In genomic region chr10:79081353-79082034, GRCh38 we compare ENCODE assay signal across 8 cellular contexts. TPM values are rescaled to one million over a fixed set of nuclear protein-coding genes. Genes with fewer than 3 reads are reported as not detected.
DNase-seq lines count a peak whose midpoint lies in the region; ATAC-seq, FAIRE-seq and TF ChIP-seq lines count a peak whose summit lies in the region.

No MANE protein-coding gene starts in this region.

- peaks cover 49% of the 10 kb centered on the region for H3K4me1 Mint-ChIP-seq in T-helper 17 cell

- TF ChIP-seq EP300 in stomach (IDR thresholded peaks at IDR 0.05): no peak

- no peak overlapping the region for H3K4me3 ChIP-seq in heart right ventricle
- H3K4me3 ChIP-seq in stomach: no peak overlapping the region

- no peak for FAIRE-seq in GM12892 (lab: Jason Lieb, UNC)

- TF ChIP-seq CTCF in heart right ventricle (IDR thresholded peaks at IDR 0.05): no peak
- no peak for TF ChIP-seq CTCF in stomach (IDR thresholded peaks at IDR 0.05)

- H3K4me1 ChIP-seq in heart right ventricle (peaks cover 74 to 100% (median 100%) of the 10 kb centered on the region in 9 donors), stomach (peaks cover 99 to 100% (median 100%) of the 10 kb centered on the region in 4 donors)

- H3K36me3 Mint-ChIP-seq in T-helper 17 cell (ENCODE audit: low read depth): peaks cover 2% of the 10 kb centered on the region

- 43 to 47% methylated on average over 12 of the region's 12 CpGs for WGBS in heart right ventricle, 2 donors
- WGBS in stomach, 5 donors: 35 to 65% (median 46%) methylated on average over 8 to 12 of the region's 12 CpGs

- H3K9me3 ChIP-seq in T-helper 17 cell (ENCODE audit: control insufficient read depth, low read length, poor library complexity, severe bottlenecking) (no peaks in the 10 kb centered on the region), heart right ventricle (no peaks in the 10 kb centered on the region), stomach (no peaks in the 10 kb centered on the region)

- peak overlapping the region; percentile 43 for H3K27ac Mint-ChIP-seq in T-helper 17 cell

- no peak overlapping the region for H3K4me3 Mint-ChIP-seq in T-helper 17 cell

- TF ChIP-seq POLR2A in stomach (IDR thresholded peaks at IDR 0.05) (no peak), GM12892 (IDR thresholded peaks at IDR 0.05; ENCODE audit: low read depth, low read length) (no peak)

- no peaks in the 10 kb centered on the region for H3K27me3 ChIP-seq in heart right ventricle
- H3K27me3 ChIP-seq in stomach: no peaks in the 10 kb centered on the region

- H3K36me3 ChIP-seq in heart right ventricle: no peaks in the 10 kb centered on the region
- no peaks in the 10 kb centered on the region for H3K36me3 ChIP-seq in stomach

- DNase-seq in HCEC 1CT (peak; percentile 83), T-helper 17 cell (no peak), heart right ventricle (no peak), stomach (no peak), GM12892 (ENCODE audit: insufficient read length) (no peak), nucleus accumbens (lab: John Stamatoyannopoulos, UW) (no peak), inferior parietal cortex (ENCODE audit: extremely low spot score) (no peak)

- no peak for ATAC-seq in T-helper 17 cell
- peak in 6 of 8 donors; percentile 3 to 57 (median 22) for ATAC-seq in heart right ventricle
- no peak for ATAC-seq in GM19397 (IDR thresholded peaks at IDR 0.05; ENCODE audit: unreplicated experiment)

- peak overlapping the region; percentile 48 to 89 (median 74) for H3K27ac ChIP-seq in heart right ventricle
- peak overlapping the region; percentile 63 to 99 (median 89) for H3K27ac ChIP-seq in stomach

- H3K27me3 Mint-ChIP-seq in T-helper 17 cell: no peaks in the 10 kb centered on the region

- intact Hi-C loops in heart right ventricle (cut with DNase I): loop anchor here in 2 of 10 donors (5.0 kb wide), 2 partner anchors 56 to 61 kb away; no protein-coding TSS in a partner anchor
- intact Hi-C loops in stomach (cut with DNase I; ENCODE audit: low total_unique reads): no loop called here

RNA-seq across cellular contexts. Expression of gene ZMIZ1, which starts 12.7 kb away (rescaled TPM):
- total RNA-seq in T-helper 17 cell (10 to 100 TPM; 30.0 to 34.0 TPM), heart right ventricle (10 to 100 TPM; 40.4 to 61.5 (median 50.8) TPM), stomach (100 to 1,000 TPM in 1 of 5 donors, 10 to 100 TPM in 4; 25.9 to 103 (median 67.7) TPM)
- polyA plus RNA-seq in heart right ventricle (10 to 100 TPM; 24.2 to 26.8 TPM), stomach (10 to 100 TPM; 17.7 to 20.2 (median 18.2) TPM)
- 30.7 TPM for polyA plus RNA-seq in GM12892 (2012; ENCODE audit: missing spikeins)

Comparison
In these comparisons a context has a peak if more than half of its experiments do, and no peak if none do; other contexts are left out.
1. ATAC-seq: peak in heart right ventricle (6 of 8); none in T-helper 17 cell (single experiment) and GM19397 (single experiment).